Comparison of ENCODE assay signal across 11 cellular contexts in genomic region chr6:1606533-1607235, GRCh38. TPM values are rescaled to one million over a fixed set of nuclear protein-coding genes. Genes with fewer than 3 reads are reported as not detected.
DNase-seq lines count a peak whose midpoint lies in the region; ATAC-seq lines count a peak whose summit lies in the region.
"Had no signal": no experiment of that assay in that cellular context is flagged by ENCODE, and none has a peak within 500 bp of the region (broad histone marks: within the 10 kb centered on the region; RNA-seq: fewer than 3 reads in every experiment).

No MANE protein-coding gene starts in this region.

- H3K36me3 ChIP-seq in HUES64 (ENCODE audit: insufficient read depth, low read length) (no peaks in the 10 kb centered on the region), neuronal stem cell (replicated peaks in 1 of 2; ENCODE audit: control insufficient read depth in 2 of 2, insufficient read depth in 2 of 2, low read length in 2 of 2) (no peaks in the 10 kb centered on the region), GM23248 (ENCODE audit: low read depth) (no peaks in the 10 kb centered on the region)

- 1% methylated on average over 22 of the region's 22 CpGs for WGBS in HUES64
- no CpG with 5 or more reads among the region's 22 CpGs for WGBS in neuronal stem cell (ENCODE audit: extremely low coverage in 2 of 2, insufficient read length in 2 of 2, insufficient replicate concordance in 1 of 2), 2 donors
- 28 to 30% methylated on average over 21 to 22 of the region's 22 CpGs for WGBS in GM23248 (ENCODE audit: low coverage in 1 of 2, low lambda C conversion rate in 2 of 2, missing lambda C conversion rate in 2 of 2), 2 experiments

- no peak overlapping the region for H4K8ac ChIP-seq in neuronal stem cell (ENCODE audit: low read depth, low read length)

- no peak overlapping the region for H4K91ac ChIP-seq in neuronal stem cell (ENCODE audit: low read depth, low read length, poor library complexity)

- H2BK5ac ChIP-seq in neuronal stem cell (ENCODE audit: low read length), result no peak overlapping the region

- no peak overlapping the region for H2BK12ac ChIP-seq in neuronal stem cell (ENCODE audit: low read length)

- peak overlapping the region; percentile 84 for H3K18ac ChIP-seq in neuronal stem cell (ENCODE audit: low read length)

- H2BK15ac ChIP-seq in neuronal stem cell (ENCODE audit: low read length), result no peak overlapping the region

- no peak for ATAC-seq in HG02642 (IDR thresholded peaks at IDR 0.05; ENCODE audit: poor library complexity, unreplicated experiment)
- ATAC-seq: A549 had no signal

- H3K23ac ChIP-seq in neuronal stem cell (ENCODE audit: low read depth, low read length, poor library complexity), result no peak overlapping the region

- no peaks in the 10 kb centered on the region for H3K9me2 ChIP-seq in GM23248 (ENCODE audit: insufficient read depth)

- no peak overlapping the region for H2BK120ac ChIP-seq in neuronal stem cell (ENCODE audit: low read depth, low read length)

- H3K4ac ChIP-seq in neuronal stem cell (ENCODE audit: low read length), result no peak overlapping the region

- H2AFZ ChIP-seq in neuronal stem cell (ENCODE audit: low read length) (peak overlapping the region; percentile 30), GM23248 (no peak overlapping the region)

- DNase-seq in NCI-H1436 (lab: John Stamatoyannopoulos, UW), result peak; percentile 68
- no peak for DNase-seq in NCI-H1436 treated with DMSO at 0.1 percent for 48 hours (lab: John Stamatoyannopoulos, UW)
- peak; percentile 69 for DNase-seq in ecto neural progenitor cell (ENCODE audit: low spot score)
- no peak for DNase-seq in neuronal stem cell (ENCODE audit: low spot score)
- no peak for DNase-seq in GM23248
- no peak for DNase-seq in 8988T
- DNase-seq: activated naive CD4-positive, alpha-beta T cell treated with anti-CD3 and anti-CD28 coated beads for 36 hours; hypothalamus had no signal

- H3K4me2 ChIP-seq in neuronal stem cell (ENCODE audit: insufficient read depth, low read length, poor library complexity, severe bottlenecking) (peak overlapping the region; percentile 65), GM23248 (ENCODE audit: unreplicated experiment) (no peak overlapping the region)
- H3K4me2 ChIP-seq: A549 had no signal

- H2AK5ac ChIP-seq in neuronal stem cell (ENCODE audit: low read depth, low read length), result peak overlapping the region; percentile 14

- in situ Hi-C loops in GM23248 (cut with MboI), result loop anchor here (10.0 kb wide), 1 partner anchor 498 kb away; no protein-coding TSS in a partner anchor

- no peak overlapping the region for H3K14ac ChIP-seq in neuronal stem cell (ENCODE audit: low read length)

- H3K9ac ChIP-seq in HUES64 (ENCODE audit: low read depth, low read length) (no peak overlapping the region), neuronal stem cell (ENCODE audit: low read depth, low read length, poor library complexity) (no peak overlapping the region), GM23248 (no peak overlapping the region)

- H3K4me1 ChIP-seq in HUES64 (ENCODE audit: insufficient read depth, low read length), result peaks cover 23% of the 10 kb centered on the region
- peaks cover 23 to 24% of the 10 kb centered on the region in 2 donors for H3K4me1 ChIP-seq in neuronal stem cell (ENCODE audit: control insufficient read depth in 2 of 2, insufficient read depth in 1 of 2, low read depth in 1 of 2, low read length in 2 of 2)
- no peaks in the 10 kb centered on the region for H3K4me1 ChIP-seq in GM23248 (ENCODE audit: insufficient read depth)
- H3K4me1 ChIP-seq: A549 had no signal

- H4K20me1 ChIP-seq in GM23248 (ENCODE audit: insufficient read depth), result no peaks in the 10 kb centered on the region

- peak overlapping the region; percentile 43 for H3K4me3 ChIP-seq in HUES64 (ENCODE audit: low read length)
- peak overlapping the region in 1 of 2 donors; percentile 8 for H3K4me3 ChIP-seq in neuronal stem cell (ENCODE audit: low read length in 2 of 2)
- H3K4me3 ChIP-seq in GM23248, result no peak overlapping the region
- H3K4me3 ChIP-seq: A549 had no signal

- peaks cover 3% of the 10 kb centered on the region for H3K79me1 ChIP-seq in neuronal stem cell (ENCODE audit: low read depth, low read length)

- H3K79me2 ChIP-seq in GM23248 (ENCODE audit: insufficient read depth), result peaks cover 1% of the 10 kb centered on the region

- no peaks in the 10 kb centered on the region; the same call in 1 of the 2 replicates for H3F3A ChIP-seq in GM23248 (ENCODE audit: insufficient read depth)

- H3K27me3 ChIP-seq in HUES64 (ENCODE audit: insufficient read depth, low read length) (peaks cover 97% of the 10 kb centered on the region), neuronal stem cell (ENCODE audit: control insufficient read depth in 3 of 3, insufficient read depth in 3 of 3, low read depth in 1 of 3, low read length in 3 of 3) (peaks cover 54 to 75% (median 68%) of the 10 kb centered on the region in 3 experiments), GM23248 (replicated peaks; ENCODE audit: insufficient read depth) (peaks cover 52% of the 10 kb centered on the region)

- no peak overlapping the region; the same call in 1 of the 2 replicates for H3K27ac ChIP-seq in HUES64 (ENCODE audit: low read depth, low read length)
- H3K27ac ChIP-seq in neuronal stem cell (replicated peaks; ENCODE audit: low read length), result no peak overlapping the region
- no peak overlapping the region for H3K27ac ChIP-seq in GM23248
- H3K27ac ChIP-seq: A549 had no signal

- H3K9me3 ChIP-seq in HUES64 (ENCODE audit: insufficient read depth, low read depth, low read length) (no peaks in the 10 kb centered on the region), neuronal stem cell (replicated peaks in 1 of 2; ENCODE audit: control insufficient read depth in 2 of 2, insufficient read depth in 1 of 2, low read depth in 1 of 2, low read length in 2 of 2) (no peaks in the 10 kb centered on the region), GM23248 (ENCODE audit: low read depth) (no peaks in the 10 kb centered on the region)
- H3K9me3 ChIP-seq: A549 had no signal

RNA-seq across cellular contexts. Expression of gene FOXC1, which starts 3.0 kb away (rescaled TPM):
- polyA plus RNA-seq in HUES64 (2013, experiment 1 of 2), result 2.2 TPM
- polyA plus RNA-seq in HUES64 (2013, experiment 2 of 2), result 3.5 TPM
- 0.52 TPM for polyA plus RNA-seq in neuronal stem cell (2013, experiment 1 of 2)
- polyA plus RNA-seq in neuronal stem cell (2013, experiment 2 of 2), result 0.53 TPM
- 11.1 and 13.2 TPM in 2 replicates for total RNA-seq in GM23248 (2014; rRNA removed; shearing (Covaris generic))
- 3.3 and 3.5 TPM in 2 replicates for polyA plus RNA-seq in GM23248 (2016; fragmentation: Nextera tagmentation; extraction: Ambion mirVana)
- total RNA-seq: activated naive CD4-positive, alpha-beta T cell treated with anti-CD3 and anti-CD28 coated beads for 36 hours had no signal

Comparison
In these comparisons a context has a peak if more than half of its experiments do, and no peak if none do; other contexts are left out.
1. DNase-seq: peak in NCI-H1436 (single experiment) and ecto neural progenitor cell (single experiment); none in NCI-H1436 treated with DMSO at 0.1 percent for 48 hours (single experiment), neuronal stem cell (single experiment), GM23248 (single experiment) and 8988T (single experiment).